In genomic region chr2:218065239-218066006, GRCh38 we compare ENCODE assay signal across 17 cellular contexts. TPM values are rescaled to one million over a fixed set of nuclear protein-coding genes. Genes with fewer than 3 reads are reported as not detected.
DNase-seq lines count a peak whose midpoint lies in the region; ATAC-seq and TF ChIP-seq lines count a peak whose summit lies in the region.
"Had no signal": no experiment of that assay in that cellular context is flagged by ENCODE, and none has a peak within 500 bp of the region (broad histone marks: within the 10 kb centered on the region; RNA-seq: fewer than 3 reads in every experiment).

No MANE protein-coding gene starts in this region.

- no peaks in the 10 kb centered on the region for H3K27me3 ChIP-seq in GM23338 (ENCODE audit: insufficient read depth)
- H3K27me3 ChIP-seq: BLaER1 treated with 17β-estradiol and CSF1 and Interleukin-3, amounts not matched to agents 10 nM and 100 nM had no signal

- H3K4me1 ChIP-seq in GM23338 (ENCODE audit: insufficient read depth) = no peaks in the 10 kb centered on the region; the same call in 1 of the 2 replicates

- peaks cover 11% of the 10 kb centered on the region for H3K27me3 Mint-ChIP-seq in GM23338 (ENCODE audit: insufficient read depth, low read depth, poor library complexity)
- H3K27me3 Mint-ChIP-seq in stimulated activated memory B cell treated with anti-CD40 and anti-IgM and Interleukin-4, amounts not matched to agents 10 μg/mL and 1 μg/mL and 100 μg/mL, for 72 hours = peaks cover 30% of the 10 kb centered on the region

- H3K4me1 Mint-ChIP-seq in GM23338 = peaks cover 15% of the 10 kb centered on the region
- H3K4me1 Mint-ChIP-seq in stimulated activated memory B cell treated with anti-CD40 and anti-IgM and Interleukin-4, amounts not matched to agents 10 μg/mL and 1 μg/mL and 100 μg/mL, for 72 hours = peaks cover 23% of the 10 kb centered on the region

- no peak overlapping the region for H3K27ac Mint-ChIP-seq in GM23338
- H3K27ac Mint-ChIP-seq in stimulated activated memory B cell treated with anti-CD40 and anti-IgM and Interleukin-4, amounts not matched to agents 10 μg/mL and 1 μg/mL and 100 μg/mL, for 72 hours = no peak overlapping the region

- no peaks in the 10 kb centered on the region for H3K36me3 ChIP-seq in GM23338 (ENCODE audit: insufficient read depth)
- H3K36me3 ChIP-seq: BLaER1 treated with 17β-estradiol and CSF1 and Interleukin-3, amounts not matched to agents 10 nM and 100 nM had no signal

- no peak overlapping the region for H2AFZ ChIP-seq in GM23338

- TF ChIP-seq CTCF in GM23338 (conservative IDR thresholded peaks at IDR 0.05; ENCODE audit: low read depth in 2 of 2) = no peak

- H3K4me3 ChIP-seq in GM23338 = no peak overlapping the region
- H3K4me3 ChIP-seq: BLaER1 treated with 17β-estradiol and CSF1 and Interleukin-3, amounts not matched to agents 10 nM and 100 nM had no signal

- no peaks in the 10 kb centered on the region for H3F3A ChIP-seq in GM23338 (replicated peaks; ENCODE audit: low read depth)

- no peak overlapping the region for H3K4me3 Mint-ChIP-seq in GM23338
- H3K4me3 Mint-ChIP-seq in stimulated activated memory B cell treated with anti-CD40 and anti-IgM and Interleukin-4, amounts not matched to agents 10 μg/mL and 1 μg/mL and 100 μg/mL, for 72 hours = no peak overlapping the region

- H3K36me3 Mint-ChIP-seq in GM23338 (ENCODE audit: low read depth) = no peaks in the 10 kb centered on the region
- no peaks in the 10 kb centered on the region for H3K36me3 Mint-ChIP-seq in stimulated activated memory B cell treated with anti-CD40 and anti-IgM and Interleukin-4, amounts not matched to agents 10 μg/mL and 1 μg/mL and 100 μg/mL, for 72 hours

- ATAC-seq in GM23338 = peak; percentile 33
- peak; percentile 6 for ATAC-seq in left lobe of liver
- ATAC-seq in stimulated activated memory B cell treated with anti-CD40 and anti-IgM and Interleukin-4, amounts not matched to agents 10 μg/mL and 1 μg/mL and 100 μg/mL, for 72 hours = peak; percentile 6
- ATAC-seq: PC-3, SK-N-SH treated with all-trans-retinoic acid at 6 μM for 48 hours had no signal

- DNase-seq in GM23338 (ENCODE audit: low spot score) = peak; percentile 19
- peak; percentile 71 for DNase-seq in NOMO-1 treated with dmso at 0.1 percent for 144 hours (lab: John Stamatoyannopoulos, UW; ENCODE audit: unreplicated experiment)
- peak; percentile 46 for DNase-seq in left lobe of liver (ENCODE audit: low spot score)
- no peak for DNase-seq in SIG-M5 treated with dmso at 0.1 percent for 504 hours (lab: John Stamatoyannopoulos, UW; ENCODE audit: unreplicated experiment)
- no peak for DNase-seq in NCI-H2171 treated with DMSO at 0.1 percent for 48 hours (lab: John Stamatoyannopoulos, UW)
- no peak for DNase-seq in inferior parietal cortex (ENCODE audit: extremely low spot score)
- DNase-seq: HCEC 1CT, NCI-H1105, NCI-H2081, NCI-H774, PC-3, RPMI8226, SHP77 treated with DMSO at 0.1 percent for 48 hours had no signal

- no peaks in the 10 kb centered on the region for H3K79me2 ChIP-seq in GM23338 (replicated peaks; ENCODE audit: insufficient read depth)

- H3K4me2 ChIP-seq in GM23338 = no peak overlapping the region

- no peaks in the 10 kb centered on the region; the same call in 2 of the 3 replicates for H3K9me3 Mint-ChIP-seq in GM23338
- no peaks in the 10 kb centered on the region for H3K9me3 Mint-ChIP-seq in stimulated activated memory B cell treated with anti-CD40 and anti-IgM and Interleukin-4, amounts not matched to agents 10 μg/mL and 1 μg/mL and 100 μg/mL, for 72 hours

- no peaks in the 10 kb centered on the region for H4K20me1 ChIP-seq in GM23338 (replicated peaks; ENCODE audit: insufficient read depth)
- H4K20me1 ChIP-seq: BLaER1 treated with 17β-estradiol and CSF1 and Interleukin-3, amounts not matched to agents 10 nM and 100 nM had no signal

- no peak overlapping the region for H3K27ac ChIP-seq in GM23338 (ENCODE audit: low read depth)
- H3K27ac ChIP-seq: BLaER1 treated with 17β-estradiol and CSF1 and Interleukin-3, amounts not matched to agents 10 nM and 100 nM had no signal

- no peaks in the 10 kb centered on the region for H3K9me2 ChIP-seq in GM23338 (ENCODE audit: insufficient read depth)

TF ChIP-seq in GM23338, 12 proteins besides CTCF, POLR2A, EP300 and RAD21 (continues in another document):
- TF ChIP-seq ZNF462 (CRISPR knock-in tag; IDR thresholded peaks at IDR 0.05) (no peak), ZNF331 (CRISPR knock-in tag; IDR thresholded peaks at IDR 0.05; ENCODE audit: low read depth) (no peak)

RNA-seq across cellular contexts. Expression of gene RUFY4, which starts 3.6 kb away (rescaled TPM):
- total RNA-seq in GM23338 (2014; rRNA removed; shearing (Covaris generic)) = 0.04 TPM in 1 of 2 replicates, not detected in the other
- polyA plus RNA-seq in GM23338 (2016; fragmentation: Nextera tagmentation; extraction: Ambion mirVana) = 0.27 and 0.89 TPM in 2 replicates
- not detected for total RNA-seq in left lobe of liver
- total RNA-seq: LHCN-M2, PC-3 had no signal

Comparison
In these comparisons a context has a peak if more than half of its experiments do, and no peak if none do; other contexts are left out.
1. DNase-seq: peak in GM23338 (single experiment), NOMO-1 treated with dmso at 0.1 percent for 144 hours (single experiment) and left lobe of liver (single experiment); none in SIG-M5 treated with dmso at 0.1 percent for 504 hours (single experiment), NCI-H2171 treated with DMSO at 0.1 percent for 48 hours (single experiment) and inferior parietal cortex (single experiment).
2. Peak in every context shown above with its lines, with median percentiles within 50 percentile points of each other: ATAC-seq.